18 cellular contexts compared by ENCODE assay signal in genomic region chr9:110095776-110096175, GRCh38.
DNase-seq lines count a peak whose midpoint lies in the region; ATAC-seq and TF ChIP-seq lines count a peak whose summit lies in the region.
"Had no signal": no experiment of that assay in that cellular context is flagged by ENCODE, and none has a peak within 500 bp of the region (broad histone marks: within the 10 kb centered on the region; RNA-seq: fewer than 3 reads in every experiment).

No MANE protein-coding gene starts in this region.

- CTCF ChIA-PET in mammary epithelial cell (lab: Charles Lee; ENCODE audit: low non-redundant PET), result interaction anchor here (0.7 kb wide), 1 partner anchor 203 kb away, joined by 5 read pairs; no protein-coding TSS in a partner anchor

- H4K20me1 ChIP-seq in mammary epithelial cell (ENCODE audit: insufficient read depth, low read length), result no peaks in the 10 kb centered on the region

- H3K27ac ChIP-seq in mammary epithelial cell (ENCODE audit: insufficient read depth, low read depth, low read length) (peak overlapping the region; percentile 4), thoracic aorta (peak overlapping the region; percentile 16 to 52), dorsolateral prefrontal cortex (peak overlapping the region in 13 of 59 donors; percentile 2 to 58 (median 31))

- no peak overlapping the region for H3K9ac ChIP-seq in mammary epithelial cell (ENCODE audit: insufficient read depth, low read length)

- peaks cover 86% of the 10 kb centered on the region for H3K79me2 ChIP-seq in mammary epithelial cell (ENCODE audit: insufficient read depth, low read length)

- H3K27me3 ChIP-seq in mammary epithelial cell (ENCODE audit: insufficient read depth, low read length), result no peaks in the 10 kb centered on the region
- no peaks in the 10 kb centered on the region for H3K27me3 ChIP-seq in thoracic aorta (replicated peaks; ENCODE audit: insufficient read depth)
- H3K27me3 ChIP-seq in dorsolateral prefrontal cortex, result no peaks in the 10 kb centered on the region

- no peak overlapping the region for H3K4me2 ChIP-seq in mammary epithelial cell (ENCODE audit: insufficient read depth, low read depth, low read length)

- no peak overlapping the region for H3K4me3 ChIP-seq in mammary epithelial cell (replicated peaks in 1 of 3; ENCODE audit: insufficient read depth in 1 of 3, low read depth in 2 of 3, low read length in 3 of 3)
- H3K4me3 ChIP-seq in thoracic aorta, result no peak overlapping the region
- no peak overlapping the region for H3K4me3 ChIP-seq in dorsolateral prefrontal cortex

- no peaks in the 10 kb centered on the region for H3K36me3 ChIP-seq in mammary epithelial cell (ENCODE audit: insufficient read depth, low read length)
- H3K36me3 ChIP-seq in thoracic aorta, result no peaks in the 10 kb centered on the region

- dilution Hi-C loops in mammary epithelial cell (cut with HindIII; ENCODE audit: low sequenced_read_pairs), result no loop called here

- TF ChIP-seq CTCF in mammary epithelial cell (conservative IDR thresholded peaks at IDR 0.05 in 1 of 2, IDR thresholded peaks at IDR 0.05 in 1 of 2; ENCODE audit: extremely low read depth in 1 of 2, insufficient read depth in 1 of 2, low read depth in 1 of 2, low read length in 2 of 2) (no peak), thoracic aorta (IDR thresholded peaks at IDR 0.05) (no peak), dorsolateral prefrontal cortex (IDR thresholded peaks at IDR 0.05 in 54 of 56, conservative IDR thresholded peaks at IDR 0.05 in 2 of 56; ENCODE audit: low read depth in 1 of 56, partially characterized antibody in 56 of 56) (no peak)

- ATAC-seq in thoracic aorta (ENCODE audit: insufficient number of reproducible peaks, low FRiP score, low read depth) (no peak), HG02970 (IDR thresholded peaks at IDR 0.05; ENCODE audit: low FRiP score, unreplicated experiment) (no peak)
- ATAC-seq: T-helper 17 cell had no signal

- BruUV-seq in mammary epithelial cell (replicated peaks; lab: Mats Ljungman, UMichigan), result no TSS peak

- 68% methylated on average over 2 of the region's 2 CpGs for WGBS in mammary epithelial cell (ENCODE audit: low coverage, missing lambda C conversion rate)

- no peaks in the 10 kb centered on the region for H3K9me3 ChIP-seq in mammary epithelial cell (replicated peaks; ENCODE audit: insufficient read depth, low read length)
- no peaks in the 10 kb centered on the region for H3K9me3 ChIP-seq in thoracic aorta
- H3K9me3 ChIP-seq: Caco-2 had no signal

- H2AFZ ChIP-seq in mammary epithelial cell (ENCODE audit: low read depth, low read length), result no peak overlapping the region

- DNase-seq in SIG-M5 treated with dmso at 0.1 percent for 504 hours (lab: John Stamatoyannopoulos, UW; ENCODE audit: unreplicated experiment), result peak; percentile 7
- DNase-seq in SIG-M5 (lab: John Stamatoyannopoulos, UW), result no peak
- peak; percentile 52 for DNase-seq in mammary epithelial cell
- DNase-seq in iris pigment epithelial cell (ENCODE audit: low read depth), result peak; percentile 81
- no peak for DNase-seq in thoracic aorta (ENCODE audit: low spot score)
- no peak for DNase-seq in NCI-H345 treated with DMSO at 0.1 percent for 48 hours (lab: John Stamatoyannopoulos, UW; ENCODE audit: unreplicated experiment)
- no peak for DNase-seq in dorsolateral prefrontal cortex
- DNase-seq: activated CD4-positive, alpha-beta T cell treated with anti-CD3 and anti-CD28 coated beads, Interleukin-2, amount 10 ng/mL, durations not matched to agents 7 days and 5 days; activated T-cell treated with anti-CD3 and anti-CD28 coated beads, Interleukin-2, amount 50 U/mL, for 48 hours; Caco-2; effector CD4-positive, alpha-beta T cell; head of caudate nucleus; left cardiac atrium; natural killer cell; NCI-H1105 treated with DMSO at 0.1 percent for 48 hours; NCI-H510A; T-helper 17 cell had no signal

- in situ Hi-C loops in mammary epithelial cell (cut with MboI; ENCODE audit: low sequenced_read_pairs in 2 of 2), result no loop called here

- intact Hi-C loops in mammary epithelial cell (cut with micrococcal nuclease) (no loop called here), dorsolateral prefrontal cortex (cut with DNase I) (no loop called here)

- H3K4me1 ChIP-seq in mammary epithelial cell (ENCODE audit: insufficient read depth, low read length) (peaks cover 36% of the 10 kb centered on the region), thoracic aorta (ENCODE audit: control insufficient read depth in 1 of 2, low read depth in 2 of 2) (peaks cover 19 to 32% of the 10 kb centered on the region in 2 donors)

Comparison
In these comparisons a context has a peak if more than half of its experiments do, and no peak if none do; other contexts are left out.
1. DNase-seq: peak in SIG-M5 treated with dmso at 0.1 percent for 504 hours (single experiment), mammary epithelial cell (single experiment) and iris pigment epithelial cell (single experiment); none in SIG-M5 (single experiment), thoracic aorta (single experiment), NCI-H345 treated with DMSO at 0.1 percent for 48 hours (single experiment) and dorsolateral prefrontal cortex (0 of 10).